In the genomic region with DNA sequence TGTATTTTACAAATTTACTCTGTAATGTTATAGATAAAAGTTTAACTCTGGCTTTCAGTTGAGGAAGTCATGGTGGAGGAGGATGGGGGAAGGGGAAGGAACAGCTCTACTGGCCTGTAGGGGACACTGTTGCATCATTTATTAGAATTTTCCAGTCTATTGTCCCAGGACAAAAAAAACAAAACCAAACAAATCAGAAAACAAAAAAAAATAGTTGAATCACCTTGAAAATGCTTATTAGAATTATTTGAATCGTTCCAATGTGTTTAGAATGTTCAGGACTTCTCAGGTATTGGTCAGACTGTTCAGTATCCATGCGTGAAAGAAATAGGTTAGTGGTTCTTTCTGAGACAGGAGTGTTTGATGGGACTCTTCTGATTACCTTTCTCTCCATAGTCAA, we compare ENCODE assay signal across 9 cellular contexts.
DNase-seq lines count a peak whose midpoint lies in the region; ATAC-seq and TF ChIP-seq lines count a peak whose summit lies in the region.
"Had no signal": no experiment of that assay in that cellular context is flagged by ENCODE, and none has a peak within 500 bp of the region (broad histone marks: within the 10 kb centered on the region; RNA-seq: fewer than 3 reads in every experiment).

No MANE protein-coding gene starts in this region.

- H3K9ac ChIP-seq in GM23248 (no peak overlapping the region), smooth muscle cell (ENCODE audit: low read depth) (no peak overlapping the region)

- H3K27me3 ChIP-seq in BE2C = no peaks in the 10 kb centered on the region
- H3K27me3 ChIP-seq in GM23248 (replicated peaks; ENCODE audit: insufficient read depth) = no peaks in the 10 kb centered on the region
- H3K27me3 ChIP-seq in SJCRH30 = no peaks in the 10 kb centered on the region
- no peaks in the 10 kb centered on the region for H3K27me3 ChIP-seq in smooth muscle cell (ENCODE audit: low read depth)

- no peaks in the 10 kb centered on the region for H3K4me1 ChIP-seq in BE2C
- 0 out of 2 replicates have a peak, but pooled peaks cover 4% of the 10 kb centered on the region for H3K4me1 ChIP-seq in GM23248 (ENCODE audit: insufficient read depth)
- peaks cover 12% of the 10 kb centered on the region for H3K4me1 ChIP-seq in SJCRH30
- no peaks in the 10 kb centered on the region for H3K4me1 ChIP-seq in smooth muscle cell (ENCODE audit: low read depth)

- H2AFZ ChIP-seq in GM23248 = no peak overlapping the region
- no peak overlapping the region for H2AFZ ChIP-seq in smooth muscle cell (ENCODE audit: low read depth)

- H3K9me3 ChIP-seq in BE2C (no peaks in the 10 kb centered on the region), GM23248 (ENCODE audit: low read depth) (no peaks in the 10 kb centered on the region), SJCRH30 (replicated peaks) (no peaks in the 10 kb centered on the region), smooth muscle cell (replicated peaks; ENCODE audit: low read depth) (no peaks in the 10 kb centered on the region)

- H3K4me1 Mint-ChIP-seq in glutamatergic neuron (ENCODE audit: low read depth, unreplicated experiment) = peaks cover 20% of the 10 kb centered on the region
- H3K4me1 Mint-ChIP-seq: immature natural killer cell had no signal

- in situ Hi-C loops in GM23248 (cut with MboI) = no loop called here

- H4K20me1 ChIP-seq in GM23248 (ENCODE audit: insufficient read depth) = no peaks in the 10 kb centered on the region
- peaks cover 4% of the 10 kb centered on the region for H4K20me1 ChIP-seq in smooth muscle cell (ENCODE audit: low read depth)

- H3K9me2 ChIP-seq in GM23248 (ENCODE audit: insufficient read depth) = no peaks in the 10 kb centered on the region

- peaks cover 2% of the 10 kb centered on the region for H3K27me3 Mint-ChIP-seq in glutamatergic neuron (ENCODE audit: unreplicated experiment)

- H3K79me2 ChIP-seq in GM23248 (ENCODE audit: insufficient read depth) (peaks cover 5% of the 10 kb centered on the region; the same call in 1 of the 2 replicates), smooth muscle cell (ENCODE audit: low read depth) (no peaks in the 10 kb centered on the region)

- ATAC-seq in activated CD4-positive, CD25-positive, alpha-beta regulatory T cell treated with anti-CD3 and anti-CD28 coated beads, Interleukin-2, amount 50 U/mL, for 24 hours = no peak

- no peak overlapping the region for H3K27ac Mint-ChIP-seq in glutamatergic neuron (ENCODE audit: unreplicated experiment)

- H3K4me2 ChIP-seq in GM23248 (ENCODE audit: unreplicated experiment) (no peak overlapping the region), smooth muscle cell (no peak overlapping the region)

- peak; percentile 93 for TF ChIP-seq CTCF in BE2C (IDR thresholded peaks at IDR 0.05; ENCODE audit: low read depth, low read length)
- peak; percentile 61 for TF ChIP-seq CTCF in glutamatergic neuron (IDR thresholded peaks at IDR 0.05; ENCODE audit: partially characterized antibody, unreplicated experiment)
- TF ChIP-seq CTCF in smooth muscle cell (IDR thresholded peaks at IDR 0.05; ENCODE audit: borderline replicate concordance, insufficient read depth, poor library complexity, severe bottlenecking) = peak; percentile 82

- H3K4me3 ChIP-seq in BE2C (ENCODE audit: low read depth, low read length) = no peak overlapping the region
- no peak overlapping the region for H3K4me3 ChIP-seq in GM23248
- no peak overlapping the region for H3K4me3 ChIP-seq in SJCRH30
- no peak overlapping the region for H3K4me3 ChIP-seq in smooth muscle cell

- WGBS in GM23248 (ENCODE audit: low coverage in 1 of 2, low lambda C conversion rate in 2 of 2, missing lambda C conversion rate in 2 of 2), 2 experiments = 79 to 81% methylated on average over 2 of the region's 2 CpGs
- WGBS in smooth muscle cell (ENCODE audit: low lambda C conversion rate) = 62% methylated on average over 2 of the region's 2 CpGs

- H3K36me3 ChIP-seq in BE2C (no peaks in the 10 kb centered on the region), GM23248 (ENCODE audit: low read depth) (no peaks in the 10 kb centered on the region), SJCRH30 (no peaks in the 10 kb centered on the region), smooth muscle cell (ENCODE audit: low read depth) (no peaks in the 10 kb centered on the region)

- DNase-seq in BE2C = peak; percentile 18
- DNase-seq in GM23248 = peak; percentile 66
- DNase-seq in SJCRH30 = peak; percentile 16 to 69
- DNase-seq in glutamatergic neuron = no peak
- no peak for DNase-seq in smooth muscle cell (lab: John Stamatoyannopoulos, UW; ENCODE audit: unreplicated experiment)
- no peak for DNase-seq in stimulated activated CD8-positive, alpha-beta memory T cell treated with anti-CD3 and anti-CD28 coated beads, Interleukin-4, amount 100 ng/mL, for 48 hours
- DNase-seq in cerebellar cortex (ENCODE audit: low spot score) = no peak

- no peak overlapping the region for H3K4me3 Mint-ChIP-seq in glutamatergic neuron (ENCODE audit: unreplicated experiment)
- H3K4me3 Mint-ChIP-seq: immature natural killer cell had no signal

- H3K27ac ChIP-seq in GM23248 = no peak overlapping the region
- no peak overlapping the region for H3K27ac ChIP-seq in SJCRH30
- H3K27ac ChIP-seq in smooth muscle cell (ENCODE audit: low read depth) = no peak overlapping the region

- H3K9me3 Mint-ChIP-seq in glutamatergic neuron (ENCODE audit: unreplicated experiment) = no peaks in the 10 kb centered on the region
- H3K9me3 Mint-ChIP-seq: immature natural killer cell had no signal

- no peaks in the 10 kb centered on the region for H3F3A ChIP-seq in GM23248 (ENCODE audit: insufficient read depth)
- H3F3A ChIP-seq in smooth muscle cell (ENCODE audit: low read depth) = no peaks in the 10 kb centered on the region

- H3K36me3 Mint-ChIP-seq in glutamatergic neuron (ENCODE audit: unreplicated experiment) = no peaks in the 10 kb centered on the region

Comparison
In these comparisons a context has a peak if more than half of its experiments do, and no peak if none do; other contexts are left out.
1. DNase-seq: peak in BE2C (single experiment), GM23248 (single experiment) and SJCRH30 (2 of 2); none in glutamatergic neuron (single experiment), smooth muscle cell (single experiment), stimulated activated CD8-positive, alpha-beta memory T cell treated with anti-CD3 and anti-CD28 coated beads, Interleukin-4, amount 100 ng/mL, for 48 hours (single experiment) and cerebellar cortex (single experiment).
2. Peak in every context shown above with its lines, with median percentiles within 50 percentile points of each other: CTCF ChIP-seq.